In the genomic region with DNA sequence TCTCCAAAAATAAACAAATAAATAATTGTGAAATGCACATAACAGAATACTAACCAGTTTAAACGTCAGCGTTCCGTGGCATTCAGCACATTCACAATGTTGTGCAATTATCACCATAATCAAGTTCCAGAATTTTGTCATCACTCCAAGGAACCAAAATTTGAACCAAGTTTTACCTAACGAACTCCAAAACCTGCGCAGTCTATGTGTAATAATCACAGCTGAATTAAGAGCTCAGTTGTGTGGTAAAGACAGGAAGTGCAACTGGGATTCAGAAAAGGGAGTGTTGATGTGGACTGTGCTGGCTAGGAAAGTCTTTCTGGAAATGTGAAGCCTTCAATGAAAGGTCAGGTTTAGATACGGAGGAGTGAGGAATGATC, we compare ENCODE assay signal across 9 cellular contexts.
DNase-seq lines count a peak whose midpoint lies in the region; ATAC-seq and TF ChIP-seq lines count a peak whose summit lies in the region.
"Had no signal": no experiment of that assay in that cellular context is flagged by ENCODE, and none has a peak within 500 bp of the region (broad histone marks: within the 10 kb centered on the region; RNA-seq: fewer than 3 reads in every experiment).

No MANE protein-coding gene starts in this region.

- H2AFZ ChIP-seq in KMS-11 (ENCODE audit: low read depth), result peak overlapping the region; percentile 61; the same call in 1 of the 2 replicates

- peak overlapping the region; percentile 30 to 55 (median 31) for H3K27ac Mint-ChIP-seq in nephron

- H3K36me3 ChIP-seq in KMS-11 (ENCODE audit: insufficient read depth), result no peaks in the 10 kb centered on the region

- H3K27me3 Mint-ChIP-seq in nephron (ENCODE audit: low read depth), result peaks cover 11% of the 10 kb centered on the region

- H3K79me2 ChIP-seq in KMS-11 (ENCODE audit: insufficient read depth, low read depth), result no peaks in the 10 kb centered on the region

- peak overlapping the region; percentile 54 for H3K4me2 ChIP-seq in KMS-11

- DNase-seq in D341Med (ENCODE audit: low spot score), result peak; percentile 23
- peak; percentile 47 to 52 for DNase-seq in cardiac fibroblast (ENCODE audit: low read depth in 2 of 2)
- no peak for DNase-seq in cerebellar cortex (ENCODE audit: low spot score)
- DNase-seq in NCI-H1417 (lab: John Stamatoyannopoulos, UW), result no peak
- no peak for DNase-seq in pons (ENCODE audit: low spot score)
- DNase-seq: NCI-H1048 had no signal

- H3K4me3 Mint-ChIP-seq in nephron, result peak overlapping the region in 1 of 3 experiments; percentile 4

- H3K4me3 ChIP-seq in KMS-11 (IDR thresholded peaks at IDR 0.05; ENCODE audit: insufficient read depth, low read depth, low read length) (no peak overlapping the region), cardiac fibroblast (replicated peaks in 1 of 2; ENCODE audit: low read depth in 2 of 2, low read length in 2 of 2) (no peak overlapping the region)

- no peaks in the 10 kb centered on the region for H3K27me3 ChIP-seq in KMS-11 (ENCODE audit: insufficient read depth, low read depth)

- no peaks in the 10 kb centered on the region for H3K9me3 Mint-ChIP-seq in nephron

- no peaks in the 10 kb centered on the region for H3K36me3 Mint-ChIP-seq in nephron (ENCODE audit: low read depth)

- H4K20me1 ChIP-seq in KMS-11 (ENCODE audit: insufficient read depth), result no peaks in the 10 kb centered on the region

- H3K27ac ChIP-seq in KMS-11, result no peak overlapping the region

- ATAC-seq in GM21526 (IDR thresholded peaks at IDR 0.05; ENCODE audit: low FRiP score, unreplicated experiment), result no peak

- no peak overlapping the region; the same call in 1 of the 2 replicates for H3K9ac ChIP-seq in KMS-11

- TF ChIP-seq CTCF in KMS-11 (conservative IDR thresholded peaks at IDR 0.05; ENCODE audit: low read depth, low read length) (no peak), cardiac fibroblast (IDR thresholded peaks at IDR 0.05; ENCODE audit: low read depth, low read length) (peak; percentile 30), nephron (IDR thresholded peaks at IDR 0.05; ENCODE audit: unreplicated experiment in 3 of 3) (peak in 2 of 3 experiments; percentile 1 to 31)

- peaks cover 7% of the 10 kb centered on the region for H3K4me1 ChIP-seq in KMS-11 (ENCODE audit: low read depth, poor library complexity, severe bottlenecking)

- H3K4me1 Mint-ChIP-seq in nephron, result peaks cover 35% of the 10 kb centered on the region

Comparison
In these comparisons a context has a peak if more than half of its experiments do, and no peak if none do; other contexts are left out.
1. DNase-seq: peak in D341Med (single experiment) and cardiac fibroblast (2 of 2); none in cerebellar cortex (single experiment), NCI-H1417 (0 of 3) and pons (single experiment).